ENCODE assay signal across 23 cellular contexts in genomic region chr1:33960496-33960895, GRCh38.
"Had no signal": no experiment of that assay in that cellular context is flagged by ENCODE, and none has a peak within 500 bp of the region (broad histone marks: within the 10 kb centered on the region; RNA-seq: fewer than 3 reads in every experiment).

No MANE protein-coding gene starts in this region.

- H3K36me3 ChIP-seq: neutrophil, pancreas, prostate gland, right lobe of liver, sigmoid colon, stomach, thoracic aorta, thyroid gland, tibial nerve, upper lobe of left lung, vagina had no signal

- H3K9me3 ChIP-seq: neutrophil, pancreas, prostate gland, right lobe of liver, sigmoid colon, stomach, thoracic aorta, thyroid gland, tibial nerve, upper lobe of left lung, vagina had no signal

- H3K27me3 ChIP-seq: neutrophil, pancreas, right lobe of liver, sigmoid colon, stomach, thyroid gland, tibial nerve, upper lobe of left lung, vagina had no signal

- H3K4me1 ChIP-seq: pancreas, prostate gland, right lobe of liver, sigmoid colon, stomach, thyroid gland, tibial nerve, upper lobe of left lung, vagina had no signal

- H3K4me3 ChIP-seq: pancreas, prostate gland, right lobe of liver, sigmoid colon, stomach, thoracic aorta, thyroid gland, tibial nerve, upper lobe of left lung, vagina had no signal

- DNase-seq: naive thymus-derived CD8-positive, alpha-beta T cell; nephron progenitor cell; pancreas; right cardiac atrium; right lobe of liver; sigmoid colon; small intestine; stimulated activated CD4-positive, alpha-beta T cell treated with anti-CD3 and anti-CD28 coated beads, Interleukin-15, amount 100 ng/mL, for 24 hours; stimulated activated CD4-positive, alpha-beta T cell treated with anti-CD3 and anti-CD28 coated beads, Interleukin-2, amount 100 ng/mL, for 24 hours; stimulated activated CD4-positive, alpha-beta T cell treated with anti-CD3 and anti-CD28 coated beads, Interleukin-2, amount 100 ng/mL, for 48 hours; stimulated activated CD4-positive, alpha-beta T cell treated with anti-CD3 and anti-CD28 coated beads, Interleukin-4, amount 100 ng/mL, for 24 hours; stimulated activated naive B cell treated with anti-CD40 and anti-IgM and Interleukin-4, amounts not matched to agents 10 μg/mL and 1 μg/mL and 100 μg/mL, for 72 hours; stimulated activated naive CD4-positive, alpha-beta T cell treated with Interleukin-2 at 50 U/mL for 16 hours; stomach; thyroid gland; trophoblast cell; upper lobe of left lung had no signal

- ATAC-seq: naive thymus-derived CD8-positive, alpha-beta T cell; pancreas; right cardiac atrium; right lobe of liver; stimulated activated effector memory CD8-positive, alpha-beta T cell treated with anti-CD3 and anti-CD28 coated beads, Interleukin-12 subunit alpha, Interleukin-12 subunit beta, amount 100 ng/mL, for 72 hours; stimulated activated naive B cell treated with anti-CD40 and anti-IgM and Interleukin-4, amounts not matched to agents 10 μg/mL and 1 μg/mL and 100 μg/mL, for 72 hours had no signal

- H3K27ac ChIP-seq: neutrophil, pancreas, prostate gland, right lobe of liver, sigmoid colon, stomach, thoracic aorta, thyroid gland, tibial nerve, upper lobe of left lung, vagina had no signal
